ENCODE assay signal across 21 cellular contexts in the genomic region with DNA sequence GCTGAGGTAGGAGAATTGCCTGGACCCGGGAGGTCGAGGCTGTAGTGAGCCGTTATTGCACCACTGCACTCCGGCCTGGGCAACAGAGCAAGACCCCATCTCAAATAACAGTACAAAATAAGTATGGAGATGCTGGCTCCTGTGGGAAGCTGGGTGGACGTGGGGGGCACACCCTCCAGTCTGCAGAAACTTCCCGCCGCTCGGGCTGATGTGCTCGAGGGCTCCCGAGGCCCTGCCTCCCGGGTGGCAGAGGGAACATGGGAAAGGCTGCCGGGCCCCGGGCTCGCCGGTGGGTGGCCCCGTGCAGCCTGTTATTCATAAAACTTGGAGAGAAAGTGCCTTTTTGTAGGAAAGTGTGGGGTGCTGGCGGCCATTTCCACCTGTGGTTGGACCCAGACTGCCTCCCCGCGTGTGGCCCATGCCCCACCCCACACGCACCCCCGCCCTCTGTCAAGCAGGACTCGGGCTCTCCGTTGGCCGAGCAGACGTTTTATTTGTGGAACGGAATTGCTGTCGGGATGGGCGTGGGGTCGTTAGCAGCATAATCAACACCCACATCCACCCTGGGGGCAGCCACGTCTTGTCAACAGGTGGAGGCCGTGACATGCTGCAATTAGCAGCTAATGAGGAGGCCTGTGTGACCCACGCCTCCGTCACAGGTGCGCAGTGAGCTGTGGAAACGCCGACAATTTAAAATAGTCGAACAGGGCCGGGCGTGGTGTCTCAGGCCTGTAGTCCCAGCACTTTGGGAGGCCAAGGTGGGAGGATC. TPM values are rescaled to one million over a fixed set of nuclear protein-coding genes. Genes with fewer than 3 reads are reported as not detected.
"Had no signal": no experiment of that assay in that cellular context is flagged by ENCODE, and none has a peak within 500 bp of the region (broad histone marks: within the 10 kb centered on the region; RNA-seq: fewer than 3 reads in every experiment).

No MANE protein-coding gene starts in this region.

- H3K4me3 ChIP-seq: dorsolateral prefrontal cortex, gastrocnemius medialis, lung, pancreas, right atrium auricular region, smooth muscle cell, suprapubic skin had no signal

- ATAC-seq: gastrocnemius medialis; left ventricle myocardium superior; natural killer cell; pancreas; stimulated activated naive CD8-positive, alpha-beta T cell treated with anti-CD3 and anti-CD28 coated beads, Interleukin-15, amount 100 ng/mL, for 72 hours had no signal

- H3K36me3 ChIP-seq: gastrocnemius medialis, neutrophil, pancreas, right atrium auricular region, suprapubic skin had no signal

- H3K4me1 ChIP-seq: gastrocnemius medialis, pancreas, right atrium auricular region had no signal

- H3K9me3 ChIP-seq: gastrocnemius medialis, neutrophil, pancreas, right atrium auricular region, suprapubic skin had no signal

- DNase-seq: dorsolateral prefrontal cortex; effector CD4-positive, alpha-beta T cell; gastrocnemius medialis; head of caudate nucleus; hippocampal formation; left ventricle myocardium superior; natural killer cell; stimulated activated CD4-positive, alpha-beta T cell treated with anti-CD3 and anti-CD28 coated beads, Interleukin-12 subunit alpha, Interleukin-12 subunit beta, amount 100 ng/mL, for 4 hours; stimulated activated CD4-positive, alpha-beta T cell treated with anti-CD3 and anti-CD28 coated beads, Interleukin-1b, Interleukin-23, amount 100 ng/mL, for 48 hours; stimulated activated CD4-positive, alpha-beta T cell treated with anti-CD3 and anti-CD28 coated beads, Interleukin-4, amount 100 ng/mL, for 1 hour; stimulated activated CD8-positive, alpha-beta memory T cell treated with anti-CD3 and anti-CD28 coated beads, Interleukin-4, amount 100 ng/mL, for 48 hours; stimulated activated naive CD4-positive, alpha-beta T cell; stimulated activated naive CD8-positive, alpha-beta T cell treated with anti-CD3 and anti-CD28 coated beads, Interleukin-15, amount 100 ng/mL, for 72 hours had no signal

- FAIRE-seq: colon, islet of Langerhans, pancreas had no signal

- H3K27ac ChIP-seq: dorsolateral prefrontal cortex, gastrocnemius medialis, neutrophil, pancreas, right atrium auricular region, suprapubic skin had no signal

- H3K27me3 ChIP-seq: pancreas, right atrium auricular region had no signal

- H3K4me2 ChIP-seq: smooth muscle cell had no signal

RNA-seq across cellular contexts. Expression of gene MSLN, which starts 12.4 kb away (rescaled TPM):
- total RNA-seq: gastrocnemius medialis, natural killer cell had no signal

RNA-seq across cellular contexts. Expression of gene CCDC78, which starts 21.9 kb away (rescaled TPM):
- total RNA-seq: gastrocnemius medialis had no signal
